19 cellular contexts compared by ENCODE assay signal in genomic region chr1:100250807-100251206, GRCh38. TPM values are rescaled to one million over a fixed set of nuclear protein-coding genes. Genes with fewer than 3 reads are reported as not detected.
DNase-seq lines count a peak whose midpoint lies in the region; ATAC-seq, FAIRE-seq and TF ChIP-seq lines count a peak whose summit lies in the region.
"Had no signal": no experiment of that assay in that cellular context is flagged by ENCODE, and none has a peak within 500 bp of the region (broad histone marks: within the 10 kb centered on the region; RNA-seq: fewer than 3 reads in every experiment).

No MANE protein-coding gene starts in this region.

- no peak for ATAC-seq in activated naive CD8-positive, alpha-beta T cell treated with anti-CD3 and anti-CD28 coated beads, Interleukin-2, amount 50 U/mL, for 24 hours
- no peak for ATAC-seq in HG02623 (IDR thresholded peaks at IDR 0.05; ENCODE audit: unreplicated experiment)
- ATAC-seq: A549, GM23338 had no signal

- no peak overlapping the region for H3K4me3 Mint-ChIP-seq in activated naive CD8-positive, alpha-beta T cell
- no peak overlapping the region for H3K4me3 Mint-ChIP-seq in activated naive CD8-positive, alpha-beta T cell treated with anti-CD3 and anti-CD28 coated beads, Interleukin-2, amount 50 U/mL, for 24 hours
- H3K4me3 Mint-ChIP-seq: GM23338 had no signal

- no peak overlapping the region for H3K4me3 ChIP-seq in OCI-LY7 (ENCODE audit: low read depth, low read length, poor library complexity, severe bottlenecking)
- no peak overlapping the region for H3K4me3 ChIP-seq in iPS-20b (ENCODE audit: low read length)
- no peak overlapping the region for H3K4me3 ChIP-seq in smooth muscle cell

- BruUV-seq in OCI-LY7 (replicated peaks; lab: Mats Ljungman, UMichigan): no TSS peak

- H2AFZ ChIP-seq in OCI-LY7 (ENCODE audit: low read length) (peak overlapping the region; percentile 96), smooth muscle cell (ENCODE audit: low read depth) (peak overlapping the region; percentile 86)

- intact Hi-C loops in OCI-LY7 (cut with micrococcal nuclease; ENCODE audit: unreplicated experiment): no loop called here

- H3K4me2 ChIP-seq in OCI-LY7 (ENCODE audit: low read length): no peak overlapping the region
- H3K4me2 ChIP-seq in smooth muscle cell: no peak overlapping the region

- no peak for TF ChIP-seq POLR2A in H54 (IDR thresholded peaks at IDR 0.05; ENCODE audit: low read depth, low read length)

- H3K4me1 Mint-ChIP-seq in activated naive CD8-positive, alpha-beta T cell (ENCODE audit: low read depth): peaks cover 12% of the 10 kb centered on the region
- H3K4me1 Mint-ChIP-seq in activated naive CD8-positive, alpha-beta T cell treated with anti-CD3 and anti-CD28 coated beads, Interleukin-2, amount 50 U/mL, for 24 hours: peaks cover 9% of the 10 kb centered on the region

- POLR2A ChIA-PET in OCI-LY7 (lab: Charles Lee): interaction anchor here (0.6 to 4.0 kb wide), 4 partner anchors 12 to 643 kb away, joined by 3 to 47 read pairs (median 6); partner anchors contain the start of genes EXTL2, RTCA and SLC35A3

- H3K36me3 ChIP-seq in OCI-LY7 (ENCODE audit: insufficient read depth, low read length): no peaks in the 10 kb centered on the region
- H3K36me3 ChIP-seq in iPS-20b (ENCODE audit: insufficient read depth, low read depth, low read length): peaks cover 5% of the 10 kb centered on the region; the same call in 1 of the 2 replicates
- no peaks in the 10 kb centered on the region for H3K36me3 ChIP-seq in smooth muscle cell (ENCODE audit: low read depth)
- H3K36me3 ChIP-seq: SJSA1 had no signal

- no peaks in the 10 kb centered on the region for H3K9me3 Mint-ChIP-seq in activated naive CD8-positive, alpha-beta T cell (ENCODE audit: low read depth)
- no peaks in the 10 kb centered on the region for H3K9me3 Mint-ChIP-seq in activated naive CD8-positive, alpha-beta T cell treated with anti-CD3 and anti-CD28 coated beads, Interleukin-2, amount 50 U/mL, for 24 hours
- H3K9me3 Mint-ChIP-seq: GM23338 had no signal

- no peaks in the 10 kb centered on the region for H3K9me2 ChIP-seq in OCI-LY7 (ENCODE audit: insufficient read depth, low read length)

- no peaks in the 10 kb centered on the region for H3F3A ChIP-seq in smooth muscle cell (ENCODE audit: low read depth)

- H3K36me3 Mint-ChIP-seq in activated naive CD8-positive, alpha-beta T cell: no peaks in the 10 kb centered on the region
- H3K36me3 Mint-ChIP-seq in activated naive CD8-positive, alpha-beta T cell treated with anti-CD3 and anti-CD28 coated beads, Interleukin-2, amount 50 U/mL, for 24 hours (ENCODE audit: low read depth): peaks cover 7% of the 10 kb centered on the region

- H3K9ac ChIP-seq in iPS-20b (ENCODE audit: low read depth, low read length): no peak overlapping the region
- no peak overlapping the region for H3K9ac ChIP-seq in smooth muscle cell (ENCODE audit: low read depth)

- H3K79me2 ChIP-seq in OCI-LY7 (ENCODE audit: insufficient read depth, low read depth, low read length): peaks cover 20% of the 10 kb centered on the region; the same call in 1 of the 2 replicates
- H3K79me2 ChIP-seq in smooth muscle cell (ENCODE audit: low read depth): peaks cover 29% of the 10 kb centered on the region

- H3K4me1 ChIP-seq in OCI-LY7 (ENCODE audit: insufficient read depth, low read length, poor library complexity, severe bottlenecking) (peaks cover 14% of the 10 kb centered on the region), iPS-20b (ENCODE audit: insufficient read depth, low read length) (peaks cover 12% of the 10 kb centered on the region; the same call in 1 of the 2 replicates), smooth muscle cell (ENCODE audit: low read depth) (peaks cover 6% of the 10 kb centered on the region)

- 93% methylated on average over 3 of the region's 3 CpGs for WGBS in smooth muscle cell (ENCODE audit: low lambda C conversion rate)

- H3K27ac Mint-ChIP-seq in activated naive CD8-positive, alpha-beta T cell: peak overlapping the region; percentile 55
- H3K27ac Mint-ChIP-seq in activated naive CD8-positive, alpha-beta T cell treated with anti-CD3 and anti-CD28 coated beads, Interleukin-2, amount 50 U/mL, for 24 hours: no peak overlapping the region
- H3K27ac Mint-ChIP-seq: GM23338 had no signal

- H3K9me3 ChIP-seq in OCI-LY7 (ENCODE audit: low read length) (no peaks in the 10 kb centered on the region), iPS-20b (ENCODE audit: insufficient read depth, low read depth, low read length) (no peaks in the 10 kb centered on the region), smooth muscle cell (replicated peaks; ENCODE audit: low read depth) (no peaks in the 10 kb centered on the region)
- H3K9me3 ChIP-seq: A549, SJSA1 had no signal

- H4K20me1 ChIP-seq in OCI-LY7 (ENCODE audit: insufficient read depth, low read length) (0 out of 2 replicates have a peak, but pooled peaks cover 3% of the 10 kb centered on the region), smooth muscle cell (ENCODE audit: low read depth) (no peaks in the 10 kb centered on the region)

- TF ChIP-seq CTCF in OCI-LY7 (conservative IDR thresholded peaks at IDR 0.05; ENCODE audit: low read length): no peak
- no peak for TF ChIP-seq CTCF in smooth muscle cell (IDR thresholded peaks at IDR 0.05; ENCODE audit: borderline replicate concordance, insufficient read depth, poor library complexity, severe bottlenecking)

- no peak overlapping the region for H3K27ac ChIP-seq in OCI-LY7 (ENCODE audit: low read depth, low read length, poor library complexity, severe bottlenecking)
- H3K27ac ChIP-seq in iPS-20b (ENCODE audit: low read length): peak overlapping the region; percentile 20
- H3K27ac ChIP-seq in smooth muscle cell (ENCODE audit: low read depth): no peak overlapping the region
- H3K27ac ChIP-seq: SJSA1 had no signal

- H3K27me3 Mint-ChIP-seq in activated naive CD8-positive, alpha-beta T cell: no peaks in the 10 kb centered on the region
- no peaks in the 10 kb centered on the region for H3K27me3 Mint-ChIP-seq in activated naive CD8-positive, alpha-beta T cell treated with anti-CD3 and anti-CD28 coated beads, Interleukin-2, amount 50 U/mL, for 24 hours

- no peak for DNase-seq in activated naive CD8-positive, alpha-beta T cell treated with anti-CD3 and anti-CD28 coated beads, Interleukin-2, amount 50 U/mL, for 24 hours
- DNase-seq in OCI-LY7 (ENCODE audit: low spot score): no peak
- no peak for DNase-seq in smooth muscle cell (lab: John Stamatoyannopoulos, UW; ENCODE audit: unreplicated experiment)
- DNase-seq in H54 (ENCODE audit: insufficient read length, low spot score): no peak
- no peak for DNase-seq in NCI-H524 treated with DMSO at 0.1 percent for 48 hours (lab: John Stamatoyannopoulos, UW)
- DNase-seq: Calu3; CD4-positive, CD25-positive, alpha-beta regulatory T cell; MV-4-11; NCI-H1436; NCI-H2029 treated with DMSO at 0.1 percent for 48 hours; NCI-H510A treated with DMSO at 0.1 percent for 48 hours; RPMI8226 had no signal

- H3K27me3 ChIP-seq in iPS-20b (ENCODE audit: insufficient read depth, low read length): no peaks in the 10 kb centered on the region
- H3K27me3 ChIP-seq in smooth muscle cell (ENCODE audit: low read depth): no peaks in the 10 kb centered on the region
- H3K27me3 ChIP-seq: SJSA1 had no signal

- FAIRE-seq in H54 (lab: Jason Lieb, UNC): no peak
- FAIRE-seq: A549, GM12892 had no signal

- CTCF ChIA-PET in OCI-LY7 (lab: Charles Lee; ENCODE audit: unreplicated experiment): no interaction called here

RNA-seq across cellular contexts. Expression of gene DBT, which starts 1.2 kb away (rescaled TPM):
- 1.8 and 3.3 TPM in 2 replicates for total RNA-seq in OCI-LY7 (2014; rRNA removed; shearing (Covaris generic))
- total RNA-seq in OCI-LY7 (2022) (11.4 and 13.6 TPM in 2 replicates), smooth muscle cell (9.0 and 17.1 TPM in 2 replicates)
- polyA plus RNA-seq in smooth muscle cell: 3.8 and 4.3 TPM in 2 replicates

RNA-seq across cellular contexts. Expression of gene RTCA, which starts 15.2 kb away (rescaled TPM):
- 25.9 and 45.4 TPM in 2 replicates for total RNA-seq in OCI-LY7 (2014; rRNA removed; shearing (Covaris generic))
- total RNA-seq in OCI-LY7 (2022) (40.0 and 42.7 TPM in 2 replicates), smooth muscle cell (62.2 and 67.5 TPM in 2 replicates)
- 51.7 and 53.2 TPM in 2 replicates for polyA plus RNA-seq in smooth muscle cell
